Comparison of ENCODE assay signal across 1 cellular context in the genomic region with DNA sequence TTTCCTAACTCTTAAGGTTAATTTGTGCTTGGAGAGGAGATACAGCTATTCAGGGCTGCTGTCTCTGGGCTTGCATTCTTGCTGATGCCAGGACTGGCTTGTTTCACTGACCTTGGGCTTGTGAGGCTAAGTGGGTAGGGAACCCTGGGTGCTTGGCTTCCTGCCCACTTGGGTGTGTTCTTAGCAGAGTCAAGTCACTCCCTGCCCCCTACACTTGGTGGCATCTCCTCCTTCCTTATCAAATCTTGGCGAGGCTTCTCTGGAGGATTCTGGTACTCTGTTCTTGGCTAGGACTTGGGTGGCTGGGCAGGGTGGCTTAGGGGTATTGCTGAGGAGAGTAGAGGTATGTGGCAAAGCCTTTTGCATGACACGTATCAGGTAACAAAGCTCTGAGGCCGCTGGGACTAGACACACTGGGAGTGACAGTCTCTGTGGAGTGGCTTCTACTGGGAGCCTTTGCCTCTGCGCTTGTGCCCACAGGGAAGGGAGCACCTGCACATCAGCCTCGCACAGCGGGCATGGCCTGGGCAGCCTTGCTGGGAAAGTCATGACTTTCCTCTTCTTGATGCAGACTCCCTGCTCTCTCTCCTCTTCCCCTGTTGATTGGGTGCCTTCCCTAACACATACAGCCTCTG.
TF ChIP-seq lines count a peak whose summit lies in the region.

No MANE protein-coding gene starts in this region.

TF ChIP-seq in WTC11, 78 proteins besides CTCF, POLR2A, EP300 and RAD21 (continued from another document):
- TF ChIP-seq, protein P1, sequence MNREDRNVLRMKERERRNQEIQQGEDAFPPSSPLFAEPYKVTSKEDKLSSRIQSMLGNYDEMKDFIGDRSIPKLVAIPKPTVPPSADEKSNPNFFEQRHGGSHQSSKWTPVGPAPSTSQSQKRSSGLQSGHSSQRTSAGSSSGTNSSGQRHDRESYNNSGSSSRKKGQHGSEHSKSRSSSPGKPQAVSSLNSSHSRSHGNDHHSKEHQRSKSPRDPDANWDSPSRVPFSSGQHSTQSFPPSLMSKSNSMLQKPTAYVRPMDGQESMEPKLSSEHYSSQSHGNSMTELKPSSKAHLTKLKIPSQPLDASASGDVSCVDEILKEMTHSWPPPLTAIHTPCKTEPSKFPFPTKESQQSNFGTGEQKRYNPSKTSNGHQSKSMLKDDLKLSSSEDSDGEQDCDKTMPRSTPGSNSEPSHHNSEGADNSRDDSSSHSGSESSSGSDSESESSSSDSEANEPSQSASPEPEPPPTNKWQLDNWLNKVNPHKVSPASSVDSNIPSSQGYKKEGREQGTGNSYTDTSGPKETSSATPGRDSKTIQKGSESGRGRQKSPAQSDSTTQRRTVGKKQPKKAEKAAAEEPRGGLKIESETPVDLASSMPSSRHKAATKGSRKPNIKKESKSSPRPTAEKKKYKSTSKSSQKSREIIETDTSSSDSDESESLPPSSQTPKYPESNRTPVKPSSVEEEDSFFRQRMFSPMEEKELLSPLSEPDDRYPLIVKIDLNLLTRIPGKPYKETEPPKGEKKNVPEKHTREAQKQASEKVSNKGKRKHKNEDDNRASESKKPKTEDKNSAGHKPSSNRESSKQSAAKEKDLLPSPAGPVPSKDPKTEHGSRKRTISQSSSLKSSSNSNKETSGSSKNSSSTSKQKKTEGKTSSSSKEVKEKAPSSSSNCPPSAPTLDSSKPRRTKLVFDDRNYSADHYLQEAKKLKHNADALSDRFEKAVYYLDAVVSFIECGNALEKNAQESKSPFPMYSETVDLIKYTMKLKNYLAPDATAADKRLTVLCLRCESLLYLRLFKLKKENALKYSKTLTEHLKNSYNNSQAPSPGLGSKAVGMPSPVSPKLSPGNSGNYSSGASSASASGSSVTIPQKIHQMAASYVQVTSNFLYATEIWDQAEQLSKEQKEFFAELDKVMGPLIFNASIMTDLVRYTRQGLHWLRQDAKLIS (CRISPR knock-in tag; IDR thresholded peaks at IDR 0.05; ENCODE audit: borderline replicate concordance) = no peak
- TF ChIP-seq ZSCAN18 (CRISPR knock-in tag; IDR thresholded peaks at IDR 0.05) (no peak), ZNF532 (CRISPR knock-in tag; IDR thresholded peaks at IDR 0.05; ENCODE audit: borderline replicate concordance) (no peak), ZNF263 (CRISPR knock-in tag; IDR thresholded peaks at IDR 0.05; ENCODE audit: low read depth) (no peak), MAX (CRISPR knock-in tag; IDR thresholded peaks at IDR 0.05) (no peak), HMGA2 (CRISPR knock-in tag; IDR thresholded peaks at IDR 0.05) (no peak), ZNF396 (CRISPR knock-in tag; IDR thresholded peaks at IDR 0.05; ENCODE audit: borderline replicate concordance) (no peak)
